Comparison of ENCODE assay signal across 18 cellular contexts in genomic region chr9:131448818-131449217, GRCh38. TPM values are rescaled to one million over a fixed set of nuclear protein-coding genes. Genes with fewer than 3 reads are reported as not detected.
DNase-seq lines count a peak whose midpoint lies in the region; ATAC-seq and TF ChIP-seq lines count a peak whose summit lies in the region.
"Had no signal": no experiment of that assay in that cellular context is flagged by ENCODE, and none has a peak within 500 bp of the region (broad histone marks: within the 10 kb centered on the region; RNA-seq: fewer than 3 reads in every experiment).

No MANE protein-coding gene starts in this region.

- H4K20me1 ChIP-seq in GM23248 (ENCODE audit: insufficient read depth): 0 out of 2 replicates have a peak, but pooled peaks cover 8% of the 10 kb centered on the region

- no peak for ATAC-seq in stimulated activated naive B cell treated with anti-CD40 and anti-IgM and Interleukin-4, amounts not matched to agents 10 μg/mL and 1 μg/mL and 100 μg/mL, for 72 hours (replicated peaks)
- no peak for ATAC-seq in upper lobe of left lung (ENCODE audit: low FRiP score in 2 of 2)
- ATAC-seq in GM21528 (IDR thresholded peaks at IDR 0.05; ENCODE audit: low FRiP score, unreplicated experiment): no peak

- intact Hi-C loops in activated naive CD4-positive, alpha-beta T cell treated with anti-CD3 and anti-CD28 coated beads for 36 hours (cut with micrococcal nuclease): no loop called here
- intact Hi-C loops in activated CD4-positive, alpha-beta memory T cell treated with anti-CD3 and anti-CD28 coated beads for 36 hours (cut with micrococcal nuclease): no loop called here

- no peak for TF ChIP-seq EP300 in upper lobe of left lung (IDR thresholded peaks at IDR 0.05)

- TF ChIP-seq CTCF in endodermal cell (conservative IDR thresholded peaks at IDR 0.05): no peak
- TF ChIP-seq CTCF in upper lobe of left lung (IDR thresholded peaks at IDR 0.05): no peak

- no peak overlapping the region for H3K4me3 Mint-ChIP-seq in activated naive CD4-positive, alpha-beta T cell treated with anti-CD3 and anti-CD28 coated beads for 36 hours
- no peak overlapping the region for H3K4me3 Mint-ChIP-seq in activated CD4-positive, alpha-beta memory T cell treated with anti-CD3 and anti-CD28 coated beads for 36 hours
- H3K4me3 Mint-ChIP-seq in endodermal cell: no peak overlapping the region
- H3K4me3 Mint-ChIP-seq in stimulated activated naive B cell treated with anti-CD40 and anti-IgM and Interleukin-4, amounts not matched to agents 10 μg/mL and 1 μg/mL and 100 μg/mL, for 72 hours: no peak overlapping the region
- H3K4me3 Mint-ChIP-seq: CD4-positive, CD25-positive, alpha-beta regulatory T cell; nephron had no signal

- H3K9ac ChIP-seq in endodermal cell (ENCODE audit: extremely low read depth, low read length, poor library complexity, severe bottlenecking): no peak overlapping the region
- H3K9ac ChIP-seq in GM23248: no peak overlapping the region

- CTCF ChIA-PET in activated naive CD4-positive, alpha-beta T cell treated with anti-CD3 and anti-CD28 coated beads for 36 hours (lab: Charles Lee): interaction anchor here (0.6 to 0.9 kb wide), 2 partner anchors 76 to 79 kb away, joined by 3 to 5 read pairs; no protein-coding TSS in a partner anchor
- CTCF ChIA-PET in activated CD4-positive, alpha-beta memory T cell treated with anti-CD3 and anti-CD28 coated beads for 36 hours (lab: Charles Lee): interaction anchor here (0.9 kb wide), 1 partner anchor 112 kb away, joined by 3 read pairs; no protein-coding TSS in a partner anchor

- TF ChIP-seq POLR2A in upper lobe of left lung (IDR thresholded peaks at IDR 0.05): no peak

- H3K9me3 ChIP-seq in endodermal cell (ENCODE audit: control insufficient read depth, low read length) (no peaks in the 10 kb centered on the region), GM23248 (ENCODE audit: low read depth) (no peaks in the 10 kb centered on the region), upper lobe of left lung (no peaks in the 10 kb centered on the region)
- H3K9me3 ChIP-seq: tibial artery had no signal

- H3K4me1 Mint-ChIP-seq in activated naive CD4-positive, alpha-beta T cell treated with anti-CD3 and anti-CD28 coated beads for 36 hours (ENCODE audit: low read depth): peaks cover 21% of the 10 kb centered on the region
- H3K4me1 Mint-ChIP-seq in activated CD4-positive, alpha-beta memory T cell treated with anti-CD3 and anti-CD28 coated beads for 36 hours (ENCODE audit: low read depth): peaks cover 16% of the 10 kb centered on the region
- no peaks in the 10 kb centered on the region for H3K4me1 Mint-ChIP-seq in endodermal cell
- peaks cover 7 to 15% of the 10 kb centered on the region in 2 donors for H3K4me1 Mint-ChIP-seq in stimulated activated naive B cell treated with anti-CD40 and anti-IgM and Interleukin-4, amounts not matched to agents 10 μg/mL and 1 μg/mL and 100 μg/mL, for 72 hours

- no peaks in the 10 kb centered on the region for H3K9me2 ChIP-seq in GM23248 (ENCODE audit: insufficient read depth)

- H3K27ac ChIP-seq in endodermal cell (ENCODE audit: low read depth, low read length) (no peak overlapping the region), GM23248 (no peak overlapping the region), upper lobe of left lung (no peak overlapping the region)
- H3K27ac ChIP-seq: tibial artery had no signal

- H3K36me3 ChIP-seq in endodermal cell (ENCODE audit: control insufficient read depth, insufficient read depth, low read length) (peaks cover 98% of the 10 kb centered on the region), GM23248 (ENCODE audit: low read depth) (peaks cover 61% of the 10 kb centered on the region), upper lobe of left lung (peaks cover 44 to 93% (median 71%) of the 10 kb centered on the region in 4 donors)

- peaks cover 18% of the 10 kb centered on the region; the same call in 1 of the 2 replicates for H3F3A ChIP-seq in GM23248 (ENCODE audit: insufficient read depth)

- H3K4me1 ChIP-seq in endodermal cell (ENCODE audit: control insufficient read depth, insufficient read depth, low read length) (no peaks in the 10 kb centered on the region), GM23248 (ENCODE audit: insufficient read depth) (no peaks in the 10 kb centered on the region), upper lobe of left lung (no peaks in the 10 kb centered on the region)
- H3K4me1 ChIP-seq: tibial artery had no signal

- no peak overlapping the region for H2AFZ ChIP-seq in GM23248

- in situ Hi-C loops in GM23248 (cut with MboI): no loop called here

- H3K36me3 Mint-ChIP-seq in activated naive CD4-positive, alpha-beta T cell treated with anti-CD3 and anti-CD28 coated beads for 36 hours (ENCODE audit: low read depth): peaks cover 48% of the 10 kb centered on the region
- peaks cover 54% of the 10 kb centered on the region for H3K36me3 Mint-ChIP-seq in activated CD4-positive, alpha-beta memory T cell treated with anti-CD3 and anti-CD28 coated beads for 36 hours
- peaks cover 91% of the 10 kb centered on the region for H3K36me3 Mint-ChIP-seq in endodermal cell (ENCODE audit: low read depth)
- peaks cover 61 to 68% of the 10 kb centered on the region in 2 donors for H3K36me3 Mint-ChIP-seq in stimulated activated naive B cell treated with anti-CD40 and anti-IgM and Interleukin-4, amounts not matched to agents 10 μg/mL and 1 μg/mL and 100 μg/mL, for 72 hours

- no peaks in the 10 kb centered on the region for H3K27me3 Mint-ChIP-seq in activated naive CD4-positive, alpha-beta T cell treated with anti-CD3 and anti-CD28 coated beads for 36 hours (ENCODE audit: low read depth)
- no peaks in the 10 kb centered on the region for H3K27me3 Mint-ChIP-seq in activated CD4-positive, alpha-beta memory T cell treated with anti-CD3 and anti-CD28 coated beads for 36 hours
- no peaks in the 10 kb centered on the region for H3K27me3 Mint-ChIP-seq in endodermal cell (ENCODE audit: insufficient read depth)
- H3K27me3 Mint-ChIP-seq in stimulated activated naive B cell treated with anti-CD40 and anti-IgM and Interleukin-4, amounts not matched to agents 10 μg/mL and 1 μg/mL and 100 μg/mL, for 72 hours: no peaks in the 10 kb centered on the region
- H3K27me3 Mint-ChIP-seq: CD4-positive, CD25-positive, alpha-beta regulatory T cell had no signal

- 86 to 98% methylated on average over 1 to 3 of the region's 3 CpGs for WGBS in endodermal cell (ENCODE audit: insufficient coverage in 1 of 2, insufficient read length in 1 of 2), 2 experiments
- WGBS in GM23248 (ENCODE audit: low coverage in 1 of 2, low lambda C conversion rate in 2 of 2, missing lambda C conversion rate in 2 of 2), 2 experiments: 88% methylated on average over 3 of the region's 3 CpGs
- WGBS in upper lobe of left lung, 2 donors: 95 to 98% methylated on average over 3 of the region's 3 CpGs

- H3K27me3 ChIP-seq in endodermal cell (ENCODE audit: control insufficient read depth, insufficient read depth, low read length, poor library complexity, severe bottlenecking) (no peaks in the 10 kb centered on the region), GM23248 (replicated peaks; ENCODE audit: insufficient read depth) (no peaks in the 10 kb centered on the region), upper lobe of left lung (no peaks in the 10 kb centered on the region)
- H3K27me3 ChIP-seq: tibial artery had no signal

- no peaks in the 10 kb centered on the region for H3K9me3 Mint-ChIP-seq in activated naive CD4-positive, alpha-beta T cell treated with anti-CD3 and anti-CD28 coated beads for 36 hours
- H3K9me3 Mint-ChIP-seq in activated CD4-positive, alpha-beta memory T cell treated with anti-CD3 and anti-CD28 coated beads for 36 hours: no peaks in the 10 kb centered on the region
- H3K9me3 Mint-ChIP-seq in endodermal cell: no peaks in the 10 kb centered on the region
- H3K9me3 Mint-ChIP-seq in stimulated activated naive B cell treated with anti-CD40 and anti-IgM and Interleukin-4, amounts not matched to agents 10 μg/mL and 1 μg/mL and 100 μg/mL, for 72 hours: no peaks in the 10 kb centered on the region
- H3K9me3 Mint-ChIP-seq: CD4-positive, CD25-positive, alpha-beta regulatory T cell; nephron had no signal

- POLR2A ChIA-PET in activated CD4-positive, alpha-beta memory T cell treated with anti-CD3 and anti-CD28 coated beads for 36 hours (lab: Charles Lee): no interaction called here

- H3K79me2 ChIP-seq in GM23248 (ENCODE audit: insufficient read depth): peaks cover 74% of the 10 kb centered on the region

- no peak for DNase-seq in activated naive CD4-positive, alpha-beta T cell treated with anti-CD3 and anti-CD28 coated beads for 36 hours
- no peak for DNase-seq in activated naive CD4-positive, alpha-beta T cell treated with Interleukin-2 at 50 U/mL for 16 hours
- peak; percentile 16 for DNase-seq in activated CD4-positive, alpha-beta memory T cell treated with anti-CD3 and anti-CD28 coated beads for 36 hours
- DNase-seq in endodermal cell (no peak), GM23248 (no peak), upper lobe of left lung (no peak)
- no peak for DNase-seq in stimulated activated naive B cell treated with anti-CD40 and anti-IgM and Interleukin-4, amounts not matched to agents 10 μg/mL and 1 μg/mL and 100 μg/mL, for 72 hours
- DNase-seq: activated CD4-positive, alpha-beta T cell treated with anti-CD3 and anti-CD28 coated beads, Interleukin-2, amount 50 U/mL, for 4 hours; anterior cingulate cortex; CD4-positive, CD25-positive, alpha-beta regulatory T cell; DMS53; erythroblast; foreskin melanocyte; mammary epithelial cell; NCI-H146; tibial artery had no signal

- peak overlapping the region; percentile 63 for H3K27ac Mint-ChIP-seq in activated naive CD4-positive, alpha-beta T cell treated with anti-CD3 and anti-CD28 coated beads for 36 hours
- peak overlapping the region; percentile 43 for H3K27ac Mint-ChIP-seq in activated CD4-positive, alpha-beta memory T cell treated with anti-CD3 and anti-CD28 coated beads for 36 hours
- H3K27ac Mint-ChIP-seq in endodermal cell: peak overlapping the region; percentile 33
- peak overlapping the region; percentile 78 for H3K27ac Mint-ChIP-seq in stimulated activated naive B cell treated with anti-CD40 and anti-IgM and Interleukin-4, amounts not matched to agents 10 μg/mL and 1 μg/mL and 100 μg/mL, for 72 hours
- H3K27ac Mint-ChIP-seq: nephron had no signal

- no peak overlapping the region for H3K4me2 ChIP-seq in GM23248 (ENCODE audit: unreplicated experiment)

- H3K4me3 ChIP-seq in endodermal cell (ENCODE audit: low read length) (no peak overlapping the region), GM23248 (no peak overlapping the region), upper lobe of left lung (no peak overlapping the region)
- H3K4me3 ChIP-seq: tibial artery had no signal

RNA-seq across cellular contexts. Expression of gene POMT1, which starts 53.9 kb away (rescaled TPM):
- 10 to 100 TPM; 28.7 to 33.8 TPM for total RNA-seq in activated naive CD4-positive, alpha-beta T cell treated with anti-CD3 and anti-CD28 coated beads for 36 hours
- total RNA-seq in activated CD4-positive, alpha-beta memory T cell treated with anti-CD3 and anti-CD28 coated beads for 36 hours: 10 to 100 TPM; 42.8 to 43.2 TPM
- 10 to 100 TPM; 42.3 to 53.8 TPM for total RNA-seq in endodermal cell
- 42.0 TPM for polyA plus RNA-seq in endodermal cell (2013, experiment 1 of 2)
- 35.6 TPM for polyA plus RNA-seq in endodermal cell (2013, experiment 2 of 2)
- total RNA-seq in GM23248 (2014; rRNA removed; shearing (Covaris generic)): 32.9 and 46.0 TPM in 2 replicates
- polyA plus RNA-seq in GM23248 (2016; fragmentation: Nextera tagmentation; extraction: Ambion mirVana): 28.4 and 29.4 TPM in 2 replicates
- total RNA-seq in upper lobe of left lung: 10 to 100 TPM; 24.7 to 55.5 (median 27.2) TPM

RNA-seq across cellular contexts. Expression of gene PRRC2B, which starts 54.9 kb away (rescaled TPM):
- 100 to 1,000 TPM; 157 to 171 TPM for total RNA-seq in activated naive CD4-positive, alpha-beta T cell treated with anti-CD3 and anti-CD28 coated beads for 36 hours
- 100 to 1,000 TPM; 127 to 135 TPM for total RNA-seq in activated CD4-positive, alpha-beta memory T cell treated with anti-CD3 and anti-CD28 coated beads for 36 hours
- 100 to 1,000 TPM; 309 to 334 TPM for total RNA-seq in endodermal cell
- 182 TPM for polyA plus RNA-seq in endodermal cell (2013, experiment 1 of 2)
- polyA plus RNA-seq in endodermal cell (2013, experiment 2 of 2): 205 TPM
- 53.7 and 68.3 TPM in 2 replicates for total RNA-seq in GM23248 (2014; rRNA removed; shearing (Covaris generic))
- polyA plus RNA-seq in GM23248 (2016; fragmentation: Nextera tagmentation; extraction: Ambion mirVana): 25.2 and 30.9 TPM in 2 replicates
- total RNA-seq in upper lobe of left lung: 100 to 1,000 TPM; 114 to 348 (median 186) TPM
